1 cellular context compared by ENCODE assay signal in the genomic region with DNA sequence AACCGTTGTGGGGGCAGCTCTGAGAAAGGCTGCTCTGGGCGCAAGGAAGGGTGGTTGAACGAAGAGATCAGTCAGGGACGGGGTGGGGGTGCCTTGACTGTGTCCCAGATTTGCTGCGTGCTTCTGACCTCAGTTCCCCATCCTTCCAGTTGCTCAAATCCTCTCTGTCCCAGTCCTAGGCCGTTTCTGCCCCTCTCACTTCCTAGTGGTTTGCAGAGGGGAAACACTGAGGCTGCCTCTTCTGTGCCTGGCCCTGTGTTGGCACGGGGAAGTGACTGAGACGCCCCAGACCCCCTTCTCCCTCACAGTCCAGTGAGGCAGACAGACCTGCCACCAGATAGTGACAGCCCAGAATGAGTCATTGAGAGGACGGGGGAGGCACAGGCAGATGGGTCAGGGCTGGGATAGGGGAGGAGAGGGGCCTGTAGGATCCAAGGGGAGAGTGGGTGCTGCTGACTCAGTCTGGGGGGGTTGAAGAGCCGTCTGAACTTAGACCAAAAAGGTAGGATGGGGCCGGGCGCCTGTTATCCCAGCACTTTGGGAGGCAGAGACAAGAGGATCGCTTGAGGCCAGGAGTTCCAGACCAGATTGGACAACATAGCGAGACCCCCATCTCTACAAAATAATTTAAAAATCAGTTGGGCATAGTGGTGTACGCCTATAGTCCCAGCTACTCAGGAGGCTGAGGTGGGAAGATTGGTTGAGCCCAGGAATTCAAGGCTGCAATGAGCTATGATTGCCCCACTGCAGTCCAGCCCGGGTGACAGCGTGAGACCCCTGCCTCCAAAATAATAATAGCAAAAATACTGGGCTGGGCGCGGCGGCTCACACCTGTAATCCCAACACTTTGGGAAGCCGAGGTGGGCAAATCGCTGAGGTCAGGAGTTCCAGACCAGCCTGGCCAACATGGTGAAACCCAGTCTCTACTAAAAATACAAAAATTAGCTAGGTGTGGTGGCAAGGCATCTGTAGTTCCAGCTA.
A peak's percentile ranks its signal among the peaks of the same experiment; 100 is the strongest.
TF ChIP-seq lines count a peak whose summit lies in the region.

No MANE protein-coding gene starts in this region.

TF ChIP-seq in endothelial cell of umbilical vein, 7 proteins besides CTCF, POLR2A, EP300 and RAD21:
- TF ChIP-seq POLR2AphosphoS5 (IDR thresholded peaks at IDR 0.05; ENCODE audit: insufficient read depth, low read depth, low read length) = no peak
- no peak for TF ChIP-seq MYC (IDR thresholded peaks at IDR 0.05; ENCODE audit: low read depth, low read length)
- TF ChIP-seq FOS (IDR thresholded peaks at IDR 0.05; ENCODE audit: borderline replicate concordance, insufficient read depth, low read length) = peak; percentile 17
